9 cellular contexts compared by ENCODE assay signal in genomic region chr12:48155786-48156185, GRCh38. TPM values are rescaled to one million over a fixed set of nuclear protein-coding genes. Genes with fewer than 3 reads are reported as not detected.
"Had no signal": no experiment of that assay in that cellular context is flagged by ENCODE, and none has a peak within 500 bp of the region (broad histone marks: within the 10 kb centered on the region; RNA-seq: fewer than 3 reads in every experiment).

No MANE protein-coding gene starts in this region.

RNA-seq across cellular contexts. Expression of gene CCDC184, which starts 27.7 kb away (rescaled TPM):
- total RNA-seq: lung microvascular endothelial cell had no signal

RNA-seq across cellular contexts. Expression of gene OR10AD1, which starts 47.3 kb away (rescaled TPM):
- total RNA-seq: body of pancreas, esophagus mucosa, fibroblast of villous mesenchyme, left colon, lung microvascular endothelial cell, mononuclear cell, right atrium auricular region, subcutaneous adipose tissue, tibial nerve had no signal
